In the genomic region with DNA sequence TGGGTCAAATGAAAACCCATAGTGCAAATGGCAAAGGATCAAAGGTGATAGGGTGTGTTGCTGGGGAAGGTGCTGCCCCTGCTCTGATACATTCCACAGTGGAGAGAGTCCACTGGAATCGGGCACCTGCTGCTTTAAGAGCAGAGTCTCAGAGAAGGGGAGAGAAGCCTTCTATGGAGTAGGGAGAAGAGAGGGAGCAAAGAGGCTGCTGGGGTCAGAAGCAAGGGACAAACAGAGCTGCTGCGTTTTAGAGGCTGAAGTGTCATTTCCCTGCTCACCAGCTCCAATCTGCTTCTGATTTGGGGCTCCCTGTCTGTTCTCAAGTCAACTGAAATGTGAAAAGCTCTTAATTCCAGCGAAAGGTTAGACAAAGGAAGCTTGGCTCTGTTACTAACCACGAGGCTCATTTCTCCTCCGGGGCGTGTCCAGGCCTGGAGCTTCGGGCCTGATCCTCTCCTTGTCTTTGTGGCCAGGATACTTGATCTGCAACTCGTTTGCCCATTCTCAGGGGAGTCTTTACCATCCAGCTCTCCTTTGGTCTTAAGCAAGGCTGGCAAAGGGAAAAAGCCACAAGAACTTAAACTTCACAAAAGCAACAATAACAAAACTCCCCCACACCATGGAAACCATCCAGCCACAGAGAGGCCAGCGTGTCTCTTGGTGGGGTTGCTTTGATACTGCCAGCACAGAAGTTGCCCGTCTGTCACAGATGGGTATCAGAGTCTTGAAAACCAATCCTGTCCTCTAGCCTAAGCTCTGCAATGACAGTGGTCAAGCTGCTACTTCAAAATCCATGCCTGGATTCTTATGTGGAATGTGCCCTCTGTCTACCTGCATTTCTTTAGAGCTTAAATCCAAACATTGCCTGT, we compare ENCODE assay signal across 11 cellular contexts.
DNase-seq lines count a peak whose midpoint lies in the region; ATAC-seq and TF ChIP-seq lines count a peak whose summit lies in the region.
"Had no signal": no experiment of that assay in that cellular context is flagged by ENCODE, and none has a peak within 500 bp of the region (broad histone marks: within the 10 kb centered on the region; RNA-seq: fewer than 3 reads in every experiment).

No MANE protein-coding gene starts in this region.

- H4K91ac ChIP-seq in trophoblast cell (ENCODE audit: low read depth, low read length), result peak overlapping the region; percentile 99

- DNase-seq in Caki2 (ENCODE audit: low read depth) (peak; percentile 39), RWPE1 (ENCODE audit: low spot score) (peak; percentile 13), fibroblast of lung (ENCODE audit: low read depth in 2 of 2) (peak in 1 of 2 donors; percentile 63), trophoblast cell (no peak), NCI-H345 (lab: John Stamatoyannopoulos, UW) (no peak), SK-N-DZ (ENCODE audit: low spot score) (no peak), COR-L47 (lab: John Stamatoyannopoulos, UW) (no peak)
- DNase-seq: CD8-positive, alpha-beta memory T cell; stimulated activated CD8-positive, alpha-beta memory T cell treated with anti-CD3 and anti-CD28 coated beads, Interleukin-4, amount 100 ng/mL, for 48 hours had no signal

- no peaks in the 10 kb centered on the region for H3K36me3 ChIP-seq in fibroblast of lung (ENCODE audit: control insufficient read depth, insufficient read depth, low read length)
- H3K36me3 ChIP-seq in trophoblast cell (ENCODE audit: control insufficient read depth in 1 of 2, insufficient read depth in 2 of 2, low read length in 2 of 2), result no peaks in the 10 kb centered on the region

- H4K12ac ChIP-seq in trophoblast cell (ENCODE audit: low read depth, low read length), result peak overlapping the region; percentile 77

- CTCF ChIA-PET in RWPE1 (lab: Yijun Ruan, JAX), result interaction anchor here (0.6 to 0.7 kb wide), 2 partner anchors 178 to 1091 kb away, joined by 3 to 5 read pairs; no protein-coding TSS in a partner anchor

- H2BK120ac ChIP-seq in trophoblast cell (ENCODE audit: insufficient read depth, low read length, poor library complexity), result peak overlapping the region; percentile 97

- no CpG with 5 or more reads among the region's 10 CpGs for WGBS in trophoblast cell (ENCODE audit: extremely low coverage, insufficient coverage, insufficient read length)

- no peak for ATAC-seq in HG02973 (IDR thresholded peaks at IDR 0.05; ENCODE audit: unreplicated experiment)
- ATAC-seq: psoas muscle had no signal

- H2BK12ac ChIP-seq in trophoblast cell (ENCODE audit: low read length), result peak overlapping the region; percentile 98

- peaks cover 24% of the 10 kb centered on the region for H3K79me1 ChIP-seq in trophoblast cell (ENCODE audit: low read length)

- H3K9ac ChIP-seq in fibroblast of lung (ENCODE audit: insufficient read depth, low read length) (no peak overlapping the region), trophoblast cell (ENCODE audit: low read length) (no peak overlapping the region)

- TF ChIP-seq CTCF in RWPE1 (conservative IDR thresholded peaks at IDR 0.05; ENCODE audit: low read depth) (no peak), fibroblast of lung (conservative IDR thresholded peaks at IDR 0.05 in 1 of 2, IDR thresholded peaks at IDR 0.05 in 1 of 2; ENCODE audit: low read depth in 1 of 2, low read length in 2 of 2) (no peak)

- H3K4me3 ChIP-seq in fibroblast of lung (replicated peaks in 1 of 4; ENCODE audit: control extremely low read depth in 1 of 4, insufficient read depth in 1 of 4, low read depth in 3 of 4, low read length in 4 of 4) (no peak overlapping the region), trophoblast cell (ENCODE audit: low read depth, low read length) (no peak overlapping the region)
- H3K4me3 ChIP-seq: psoas muscle had no signal

- peak overlapping the region; percentile 82 for H4K8ac ChIP-seq in trophoblast cell (ENCODE audit: low read depth, low read length)

- in situ Hi-C loops in Caki2 (cut with HindIII; ENCODE audit: low pct_unique_long_range_greater_than_20kb, low sequenced_read_pairs), result no loop called here

- no peaks in the 10 kb centered on the region for H4K20me1 ChIP-seq in fibroblast of lung (ENCODE audit: control insufficient read depth, extremely low read depth, insufficient read depth, low read length)

- H3K27me3 ChIP-seq in fibroblast of lung (ENCODE audit: control insufficient read depth, insufficient read depth, low read length) (no peaks in the 10 kb centered on the region), trophoblast cell (ENCODE audit: insufficient read depth, low read length) (no peaks in the 10 kb centered on the region)

- peak overlapping the region; percentile 70 for H2BK5ac ChIP-seq in trophoblast cell (ENCODE audit: low read depth, low read length, poor library complexity)

- peak overlapping the region; percentile 91 for H3K14ac ChIP-seq in trophoblast cell (ENCODE audit: low read length)

- H3K4ac ChIP-seq in trophoblast cell (ENCODE audit: low read depth, low read length), result peak overlapping the region; percentile 90

- H3K27ac ChIP-seq in RWPE1 (peak overlapping the region; percentile 18; the same call in 1 of the 2 replicates), fibroblast of lung (ENCODE audit: insufficient read depth, low read length) (peak overlapping the region; percentile 1), trophoblast cell (ENCODE audit: low read depth, low read length) (peak overlapping the region; percentile 83)
- H3K27ac ChIP-seq: psoas muscle had no signal

- peak overlapping the region; percentile 72 for H3K18ac ChIP-seq in trophoblast cell (ENCODE audit: low read length)

- H2AFZ ChIP-seq in fibroblast of lung (ENCODE audit: low read length), result peak overlapping the region; percentile 19
- peak overlapping the region; percentile 88 for H2AFZ ChIP-seq in trophoblast cell (ENCODE audit: insufficient read depth, low read length, poor library complexity)

- H3K4me2 ChIP-seq in fibroblast of lung (ENCODE audit: extremely low read depth, insufficient read depth, low read length) (no peak overlapping the region), trophoblast cell (ENCODE audit: low read length) (no peak overlapping the region)

- peak overlapping the region; percentile 52 for H2AK5ac ChIP-seq in trophoblast cell (ENCODE audit: low read length)

- POLR2A ChIA-PET in RWPE1 (lab: Yijun Ruan, JAX; ENCODE audit: low non-redundant PET), result no interaction called here

- H3K9me3 ChIP-seq in fibroblast of lung (ENCODE audit: control insufficient read depth, insufficient read depth, low read depth, low read length) (no peaks in the 10 kb centered on the region), trophoblast cell (ENCODE audit: insufficient read depth, low read depth, low read length) (no peaks in the 10 kb centered on the region)
- H3K9me3 ChIP-seq: psoas muscle had no signal

- H3K79me2 ChIP-seq in fibroblast of lung (ENCODE audit: control insufficient read depth, insufficient read depth, low read length), result no peaks in the 10 kb centered on the region
- H3K79me2 ChIP-seq in trophoblast cell (ENCODE audit: control insufficient read depth, insufficient read depth, low read length, poor library complexity), result peaks cover 3% of the 10 kb centered on the region

- H3K4me1 ChIP-seq in fibroblast of lung (ENCODE audit: control insufficient read depth, extremely low read depth, insufficient read depth, low read length) (no peaks in the 10 kb centered on the region), trophoblast cell (ENCODE audit: control insufficient read depth in 1 of 2, insufficient read depth in 2 of 2, low read length in 2 of 2) (peaks cover 15 to 16% of the 10 kb centered on the region in 2 experiments)
- H3K4me1 ChIP-seq: psoas muscle had no signal

- H3K23ac ChIP-seq in trophoblast cell (ENCODE audit: low read length), result no peak overlapping the region

Comparison
In these comparisons a context has a peak if more than half of its experiments do, and no peak if none do; other contexts are left out.
1. DNase-seq: peak in Caki2 (single experiment) and RWPE1 (single experiment); none in trophoblast cell (0 of 2), NCI-H345 (single experiment), SK-N-DZ (single experiment) and COR-L47 (single experiment).
2. H3K27ac ChIP-seq: peak in every context shown above with its lines; median percentile 83 in trophoblast cell; 18 in RWPE1; 1 in fibroblast of lung.